8 cellular contexts compared by ENCODE assay signal in genomic region chr5:102762095-102762534, GRCh38. TPM values are rescaled to one million over a fixed set of nuclear protein-coding genes. Genes with fewer than 3 reads are reported as not detected.
DNase-seq lines count a peak whose midpoint lies in the region; ATAC-seq, FAIRE-seq and TF ChIP-seq lines count a peak whose summit lies in the region.

No MANE protein-coding gene starts in this region.

- H3K27me3 ChIP-seq in pancreas, result no peaks in the 10 kb centered on the region

- peak; percentile 79 for ATAC-seq in GM21360 (IDR thresholded peaks at IDR 0.05; ENCODE audit: unreplicated experiment)
- ATAC-seq in HG03460 (IDR thresholded peaks at IDR 0.05; ENCODE audit: unreplicated experiment), result peak; percentile 70
- ATAC-seq in pancreas, result peak in 3 of 4 donors; percentile 53 to 63 (median 62)

- intact Hi-C loops in pancreas (cut with DNase I), result no loop called here

- H3K36me3 ChIP-seq in pancreas, result no peaks in the 10 kb centered on the region

- H3K4me3 ChIP-seq in GM08714 (ENCODE audit: low read length) (peak overlapping the region; percentile 59), pancreas (no peak overlapping the region)

- no peak for TF ChIP-seq CTCF in pancreas (IDR thresholded peaks at IDR 0.05)

- H3K27ac ChIP-seq in pancreas, result no peak overlapping the region

- DNase-seq in astrocyte of the hippocampus (ENCODE audit: low read depth, low spot score), result peak; percentile 59
- DNase-seq in pancreas, result no peak
- DNase-seq in COR-L47 (lab: John Stamatoyannopoulos, UW), result no peak
- no peak for DNase-seq in NCI-H524 treated with DMSO at 0.1 percent for 48 hours (lab: John Stamatoyannopoulos, UW)
- no peak for DNase-seq in occipital lobe (lab: John Stamatoyannopoulos, UW)

- no peaks in the 10 kb centered on the region for H3K9me3 ChIP-seq in pancreas

- peaks cover 0 to 17% (median 0%) of the 10 kb centered on the region in 3 donors for H3K4me1 ChIP-seq in pancreas

- FAIRE-seq in pancreas (lab: Jason Lieb, UNC), result no peak

RNA-seq across cellular contexts. Expression of gene PAM, which starts 7.0 kb away (rescaled TPM):
- total RNA-seq in pancreas (100 to 1,000 TPM in 2 of 6 donors, 10 to 100 TPM in 4; 47.0 to 193 (median 75.3) TPM), occipital lobe (85.2 TPM)
- polyA plus RNA-seq in pancreas, result 100 to 1,000 TPM in 1 of 2 donors, 10 to 100 TPM in 1; 93.3 to 242 TPM
